Comparison of ENCODE assay signal across 2 cellular contexts in the genomic region with DNA sequence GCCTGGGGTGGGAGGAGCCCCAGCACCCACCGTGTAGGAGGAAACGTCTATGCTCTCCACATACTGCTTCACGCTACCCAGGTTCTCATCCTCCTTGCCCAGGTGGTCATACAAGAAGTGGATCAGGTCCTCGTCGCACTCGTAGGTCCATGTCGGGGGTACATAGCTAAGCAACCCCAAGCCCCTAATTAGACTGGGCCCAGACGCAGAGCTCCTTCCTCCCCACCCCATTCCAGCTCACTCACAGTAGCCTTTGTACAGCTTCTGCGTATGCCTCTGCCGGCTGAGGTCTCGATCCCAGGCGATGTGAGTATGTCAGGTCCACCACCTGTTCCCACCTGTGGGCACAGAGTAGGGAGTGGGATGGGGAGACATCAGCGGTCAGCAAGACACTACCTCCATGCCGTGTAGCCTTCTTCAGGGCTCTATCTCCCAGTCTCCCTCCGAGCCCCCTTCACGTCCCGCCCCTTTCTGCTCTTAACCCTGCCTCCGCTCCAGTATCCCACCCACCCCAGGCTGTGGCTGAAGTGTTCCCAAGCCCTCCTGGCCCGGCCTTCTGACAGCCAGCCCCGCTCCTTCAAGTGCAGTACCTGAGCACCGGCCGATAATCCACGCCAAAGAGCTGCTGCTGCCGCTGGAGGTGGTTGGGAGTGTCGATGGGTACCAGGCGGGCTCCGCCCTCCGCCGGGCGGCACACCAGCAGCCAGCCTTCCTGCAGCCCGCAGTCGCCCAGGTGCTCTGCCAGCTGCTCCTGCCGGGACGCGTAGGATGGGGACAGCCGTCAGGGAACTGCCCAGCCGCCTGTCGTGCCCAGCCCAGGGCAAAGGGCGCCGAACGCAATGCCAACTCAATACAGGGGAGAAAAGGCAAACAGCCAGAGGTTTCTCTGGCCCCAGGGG.
TF ChIP-seq lines count a peak whose summit lies in the region.

No MANE protein-coding gene starts in this region.

TF ChIP-seq in HEK293, 187 proteins besides CTCF, POLR2A, EP300 and RAD21 (continued from another document and continues in another):
- TF ChIP-seq, protein P1, sequence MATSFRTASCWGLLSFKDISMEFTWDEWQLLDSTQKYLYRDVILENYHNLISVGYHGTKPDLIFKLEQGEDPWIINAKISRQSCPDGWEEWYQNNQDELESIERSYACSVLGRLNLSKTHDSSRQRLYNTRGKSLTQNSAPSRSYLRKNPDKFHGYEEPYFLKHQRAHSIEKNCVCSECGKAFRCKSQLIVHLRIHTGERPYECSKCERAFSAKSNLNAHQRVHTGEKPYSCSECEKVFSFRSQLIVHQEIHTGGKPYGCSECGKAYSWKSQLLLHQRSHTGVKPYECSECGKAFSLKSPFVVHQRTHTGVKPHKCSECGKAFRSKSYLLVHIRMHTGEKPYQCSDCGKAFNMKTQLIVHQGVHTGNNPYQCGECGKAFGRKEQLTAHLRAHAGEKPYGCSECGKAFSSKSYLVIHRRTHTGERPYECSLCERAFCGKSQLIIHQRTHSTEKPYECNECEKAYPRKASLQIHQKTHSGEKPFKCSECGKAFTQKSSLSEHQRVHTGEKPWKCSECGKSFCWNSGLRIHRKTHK (tag by site-specific recombination; IDR thresholded peaks at IDR 0.05): no peak
- TF ChIP-seq, protein P2, sequence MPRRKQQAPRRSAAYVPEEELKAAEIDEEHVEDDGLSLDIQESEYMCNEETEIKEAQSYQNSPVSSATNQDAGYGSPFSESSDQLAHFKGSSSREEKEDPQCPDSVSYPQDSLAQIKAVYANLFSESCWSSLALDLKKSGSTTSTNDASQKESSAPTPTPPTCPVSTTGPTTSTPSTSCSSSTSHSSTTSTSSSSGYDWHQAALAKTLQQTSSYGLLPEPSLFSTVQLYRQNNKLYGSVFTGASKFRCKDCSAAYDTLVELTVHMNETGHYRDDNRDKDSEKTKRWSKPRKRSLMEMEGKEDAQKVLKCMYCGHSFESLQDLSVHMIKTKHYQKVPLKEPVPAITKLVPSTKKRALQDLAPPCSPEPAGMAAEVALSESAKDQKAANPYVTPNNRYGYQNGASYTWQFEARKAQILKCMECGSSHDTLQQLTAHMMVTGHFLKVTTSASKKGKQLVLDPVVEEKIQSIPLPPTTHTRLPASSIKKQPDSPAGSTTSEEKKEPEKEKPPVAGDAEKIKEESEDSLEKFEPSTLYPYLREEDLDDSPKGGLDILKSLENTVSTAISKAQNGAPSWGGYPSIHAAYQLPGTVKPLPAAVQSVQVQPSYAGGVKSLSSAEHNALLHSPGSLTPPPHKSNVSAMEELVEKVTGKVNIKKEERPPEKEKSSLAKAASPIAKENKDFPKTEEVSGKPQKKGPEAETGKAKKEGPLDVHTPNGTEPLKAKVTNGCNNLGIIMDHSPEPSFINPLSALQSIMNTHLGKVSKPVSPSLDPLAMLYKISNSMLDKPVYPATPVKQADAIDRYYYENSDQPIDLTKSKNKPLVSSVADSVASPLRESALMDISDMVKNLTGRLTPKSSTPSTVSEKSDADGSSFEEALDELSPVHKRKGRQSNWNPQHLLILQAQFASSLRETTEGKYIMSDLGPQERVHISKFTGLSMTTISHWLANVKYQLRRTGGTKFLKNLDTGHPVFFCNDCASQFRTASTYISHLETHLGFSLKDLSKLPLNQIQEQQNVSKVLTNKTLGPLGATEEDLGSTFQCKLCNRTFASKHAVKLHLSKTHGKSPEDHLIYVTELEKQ (tag by site-specific recombination; IDR thresholded peaks at IDR 0.05; ENCODE audit: borderline replicate concordance): no peak
- peak; percentile 97 for TF ChIP-seq ZNF394 (tag by site-specific recombination; IDR thresholded peaks at IDR 0.05; ENCODE audit: borderline replicate concordance)
- no peak for TF ChIP-seq ZFP69B (tag by site-specific recombination; IDR thresholded peaks at IDR 0.05)
- TF ChIP-seq ZNF830 (tag by site-specific recombination; IDR thresholded peaks at IDR 0.05; ENCODE audit: low read depth): no peak
- TF ChIP-seq ZNF501 (tag by site-specific recombination; IDR thresholded peaks at IDR 0.05): peak; percentile 36; the same call in 1 of the 2 replicates
- TF ChIP-seq ZNF558 (tag by site-specific recombination; IDR thresholded peaks at IDR 0.05): no peak
- no peak for TF ChIP-seq ZNF837 (tag by site-specific recombination; IDR thresholded peaks at IDR 0.05)
- TF ChIP-seq ZXDB (tag by site-specific recombination; IDR thresholded peaks at IDR 0.05): no peak
- TF ChIP-seq ZNF274 (IDR thresholded peaks at IDR 0.05; ENCODE audit: low read length): no peak
- no peak for TF ChIP-seq ZNF274 (tag by site-specific recombination; IDR thresholded peaks at IDR 0.05; ENCODE audit: borderline replicate concordance)
- TF ChIP-seq, protein P3, sequence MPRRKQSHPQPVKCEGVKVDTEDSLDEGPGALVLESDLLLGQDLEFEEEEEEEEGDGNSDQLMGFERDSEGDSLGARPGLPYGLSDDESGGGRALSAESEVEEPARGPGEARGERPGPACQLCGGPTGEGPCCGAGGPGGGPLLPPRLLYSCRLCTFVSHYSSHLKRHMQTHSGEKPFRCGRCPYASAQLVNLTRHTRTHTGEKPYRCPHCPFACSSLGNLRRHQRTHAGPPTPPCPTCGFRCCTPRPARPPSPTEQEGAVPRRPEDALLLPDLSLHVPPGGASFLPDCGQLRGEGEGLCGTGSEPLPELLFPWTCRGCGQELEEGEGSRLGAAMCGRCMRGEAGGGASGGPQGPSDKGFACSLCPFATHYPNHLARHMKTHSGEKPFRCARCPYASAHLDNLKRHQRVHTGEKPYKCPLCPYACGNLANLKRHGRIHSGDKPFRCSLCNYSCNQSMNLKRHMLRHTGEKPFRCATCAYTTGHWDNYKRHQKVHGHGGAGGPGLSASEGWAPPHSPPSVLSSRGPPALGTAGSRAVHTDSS (tag by site-specific recombination; IDR thresholded peaks at IDR 0.05): no peak
- TF ChIP-seq ZSCAN23 (tag by site-specific recombination; IDR thresholded peaks at IDR 0.05): no peak
- no peak for TF ChIP-seq ZNF610 (tag by site-specific recombination; IDR thresholded peaks at IDR 0.05; ENCODE audit: borderline replicate concordance)
- TF ChIP-seq, protein P4, sequence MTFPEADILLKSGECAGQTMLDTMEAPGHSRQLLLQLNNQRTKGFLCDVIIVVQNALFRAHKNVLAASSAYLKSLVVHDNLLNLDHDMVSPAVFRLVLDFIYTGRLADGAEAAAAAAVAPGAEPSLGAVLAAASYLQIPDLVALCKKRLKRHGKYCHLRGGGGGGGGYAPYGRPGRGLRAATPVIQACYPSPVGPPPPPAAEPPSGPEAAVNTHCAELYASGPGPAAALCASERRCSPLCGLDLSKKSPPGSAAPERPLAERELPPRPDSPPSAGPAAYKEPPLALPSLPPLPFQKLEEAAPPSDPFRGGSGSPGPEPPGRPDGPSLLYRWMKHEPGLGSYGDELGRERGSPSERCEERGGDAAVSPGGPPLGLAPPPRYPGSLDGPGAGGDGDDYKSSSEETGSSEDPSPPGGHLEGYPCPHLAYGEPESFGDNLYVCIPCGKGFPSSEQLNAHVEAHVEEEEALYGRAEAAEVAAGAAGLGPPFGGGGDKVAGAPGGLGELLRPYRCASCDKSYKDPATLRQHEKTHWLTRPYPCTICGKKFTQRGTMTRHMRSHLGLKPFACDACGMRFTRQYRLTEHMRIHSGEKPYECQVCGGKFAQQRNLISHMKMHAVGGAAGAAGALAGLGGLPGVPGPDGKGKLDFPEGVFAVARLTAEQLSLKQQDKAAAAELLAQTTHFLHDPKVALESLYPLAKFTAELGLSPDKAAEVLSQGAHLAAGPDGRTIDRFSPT (tag by site-specific recombination; IDR thresholded peaks at IDR 0.05): peak; percentile 63; the same call in 1 of the 2 replicates
- TF ChIP-seq ZNF48 (tag by site-specific recombination; IDR thresholded peaks at IDR 0.05): no peak

TF ChIP-seq in SK-N-SH, 30 proteins besides CTCF, POLR2A, EP300 and RAD21 (continued from another document):
- TF ChIP-seq, protein P5, sequence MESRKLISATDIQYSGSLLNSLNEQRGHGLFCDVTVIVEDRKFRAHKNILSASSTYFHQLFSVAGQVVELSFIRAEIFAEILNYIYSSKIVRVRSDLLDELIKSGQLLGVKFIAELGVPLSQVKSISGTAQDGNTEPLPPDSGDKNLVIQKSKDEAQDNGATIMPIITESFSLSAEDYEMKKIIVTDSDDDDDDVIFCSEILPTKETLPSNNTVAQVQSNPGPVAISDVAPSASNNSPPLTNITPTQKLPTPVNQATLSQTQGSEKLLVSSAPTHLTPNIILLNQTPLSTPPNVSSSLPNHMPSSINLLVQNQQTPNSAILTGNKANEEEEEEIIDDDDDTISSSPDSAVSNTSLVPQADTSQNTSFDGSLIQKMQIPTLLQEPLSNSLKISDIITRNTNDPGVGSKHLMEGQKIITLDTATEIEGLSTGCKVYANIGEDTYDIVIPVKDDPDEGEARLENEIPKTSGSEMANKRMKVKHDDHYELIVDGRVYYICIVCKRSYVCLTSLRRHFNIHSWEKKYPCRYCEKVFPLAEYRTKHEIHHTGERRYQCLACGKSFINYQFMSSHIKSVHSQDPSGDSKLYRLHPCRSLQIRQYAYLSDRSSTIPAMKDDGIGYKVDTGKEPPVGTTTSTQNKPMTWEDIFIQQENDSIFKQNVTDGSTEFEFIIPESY (IDR thresholded peaks at IDR 0.05; ENCODE audit: borderline replicate concordance, low read depth): no peak
- no peak for TF ChIP-seq RFX5 (IDR thresholded peaks at IDR 0.05; ENCODE audit: low read length)
- TF ChIP-seq, protein P6, sequence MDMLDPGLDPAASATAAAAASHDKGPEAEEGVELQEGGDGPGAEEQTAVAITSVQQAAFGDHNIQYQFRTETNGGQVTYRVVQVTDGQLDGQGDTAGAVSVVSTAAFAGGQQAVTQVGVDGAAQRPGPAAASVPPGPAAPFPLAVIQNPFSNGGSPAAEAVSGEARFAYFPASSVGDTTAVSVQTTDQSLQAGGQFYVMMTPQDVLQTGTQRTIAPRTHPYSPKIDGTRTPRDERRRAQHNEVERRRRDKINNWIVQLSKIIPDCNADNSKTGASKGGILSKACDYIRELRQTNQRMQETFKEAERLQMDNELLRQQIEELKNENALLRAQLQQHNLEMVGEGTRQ (IDR thresholded peaks at IDR 0.05; ENCODE audit: borderline replicate concordance, low read depth, low read length): no peak
TF ChIP-seq in SK-N-SH: peak in this region for 0.
